1 cellular context compared by ENCODE assay signal in the genomic region with DNA sequence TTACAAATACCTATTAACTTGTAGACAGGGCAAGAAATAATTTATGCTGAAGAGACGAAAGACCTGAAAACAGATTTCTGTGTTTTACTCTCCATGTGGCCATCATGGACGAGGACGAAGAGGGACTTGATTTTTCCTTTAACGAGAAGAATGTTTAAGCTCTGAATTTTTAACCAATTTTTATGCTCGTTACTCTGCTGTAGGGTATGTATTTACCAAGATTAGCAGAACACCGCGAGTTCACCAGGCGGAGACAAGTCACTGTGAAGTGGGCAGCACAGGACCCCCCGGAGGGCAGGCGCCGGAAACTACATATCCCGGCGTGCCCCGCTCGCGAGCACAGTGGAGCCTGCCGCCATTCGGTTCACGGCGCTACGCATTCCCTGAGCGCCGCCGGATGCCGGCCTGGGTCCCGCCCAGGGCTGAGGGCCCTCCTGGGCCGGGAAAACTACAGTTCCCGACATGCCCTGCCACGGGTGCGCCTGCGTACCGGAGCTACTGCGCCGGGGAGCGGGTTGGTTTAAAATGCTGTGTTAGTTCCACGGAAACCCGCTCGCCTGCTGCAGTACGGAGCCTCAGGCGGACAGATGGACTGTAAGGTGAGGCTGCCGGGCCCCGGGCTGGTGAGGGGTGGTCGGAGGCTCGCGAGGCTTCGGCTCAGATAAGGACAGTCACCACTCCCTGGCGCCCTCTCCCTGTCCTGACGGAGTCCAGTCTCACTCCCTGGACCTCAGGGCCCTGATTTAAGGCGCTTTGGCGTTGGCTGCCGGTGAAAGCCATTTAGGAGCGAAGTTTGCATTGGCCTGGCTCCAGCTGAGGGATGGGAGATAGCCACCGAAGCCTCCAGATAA.
TF ChIP-seq lines count a peak whose summit lies in the region.

A gene (plus strand): TSS at position 536 of the 851 bp plus-strand sequence. CDS start 52 bp downstream, at position 588.

TF ChIP-seq in GM12878, 131 proteins besides CTCF, POLR2A, EP300 and RAD21 (continued from another document and continues in another):
- TF ChIP-seq, protein P1, sequence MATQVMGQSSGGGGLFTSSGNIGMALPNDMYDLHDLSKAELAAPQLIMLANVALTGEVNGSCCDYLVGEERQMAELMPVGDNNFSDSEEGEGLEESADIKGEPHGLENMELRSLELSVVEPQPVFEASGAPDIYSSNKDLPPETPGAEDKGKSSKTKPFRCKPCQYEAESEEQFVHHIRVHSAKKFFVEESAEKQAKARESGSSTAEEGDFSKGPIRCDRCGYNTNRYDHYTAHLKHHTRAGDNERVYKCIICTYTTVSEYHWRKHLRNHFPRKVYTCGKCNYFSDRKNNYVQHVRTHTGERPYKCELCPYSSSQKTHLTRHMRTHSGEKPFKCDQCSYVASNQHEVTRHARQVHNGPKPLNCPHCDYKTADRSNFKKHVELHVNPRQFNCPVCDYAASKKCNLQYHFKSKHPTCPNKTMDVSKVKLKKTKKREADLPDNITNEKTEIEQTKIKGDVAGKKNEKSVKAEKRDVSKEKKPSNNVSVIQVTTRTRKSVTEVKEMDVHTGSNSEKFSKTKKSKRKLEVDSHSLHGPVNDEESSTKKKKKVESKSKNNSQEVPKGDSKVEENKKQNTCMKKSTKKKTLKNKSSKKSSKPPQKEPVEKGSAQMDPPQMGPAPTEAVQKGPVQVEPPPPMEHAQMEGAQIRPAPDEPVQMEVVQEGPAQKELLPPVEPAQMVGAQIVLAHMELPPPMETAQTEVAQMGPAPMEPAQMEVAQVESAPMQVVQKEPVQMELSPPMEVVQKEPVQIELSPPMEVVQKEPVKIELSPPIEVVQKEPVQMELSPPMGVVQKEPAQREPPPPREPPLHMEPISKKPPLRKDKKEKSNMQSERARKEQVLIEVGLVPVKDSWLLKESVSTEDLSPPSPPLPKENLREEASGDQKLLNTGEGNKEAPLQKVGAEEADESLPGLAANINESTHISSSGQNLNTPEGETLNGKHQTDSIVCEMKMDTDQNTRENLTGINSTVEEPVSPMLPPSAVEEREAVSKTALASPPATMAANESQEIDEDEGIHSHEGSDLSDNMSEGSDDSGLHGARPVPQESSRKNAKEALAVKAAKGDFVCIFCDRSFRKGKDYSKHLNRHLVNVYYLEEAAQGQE (IDR thresholded peaks at IDR 0.05; ENCODE audit: low read depth, low read length): no peak
- TF ChIP-seq, protein P2, sequence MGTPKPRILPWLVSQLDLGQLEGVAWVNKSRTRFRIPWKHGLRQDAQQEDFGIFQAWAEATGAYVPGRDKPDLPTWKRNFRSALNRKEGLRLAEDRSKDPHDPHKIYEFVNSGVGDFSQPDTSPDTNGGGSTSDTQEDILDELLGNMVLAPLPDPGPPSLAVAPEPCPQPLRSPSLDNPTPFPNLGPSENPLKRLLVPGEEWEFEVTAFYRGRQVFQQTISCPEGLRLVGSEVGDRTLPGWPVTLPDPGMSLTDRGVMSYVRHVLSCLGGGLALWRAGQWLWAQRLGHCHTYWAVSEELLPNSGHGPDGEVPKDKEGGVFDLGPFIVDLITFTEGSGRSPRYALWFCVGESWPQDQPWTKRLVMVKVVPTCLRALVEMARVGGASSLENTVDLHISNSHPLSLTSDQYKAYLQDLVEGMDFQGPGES (IDR thresholded peaks at IDR 0.05): 0 out of 2 replicates have a peak, but pooled peaks have one; percentile 8
- peak; percentile 94 for TF ChIP-seq ZNF207 (IDR thresholded peaks at IDR 0.05; ENCODE audit: borderline replicate concordance)
- TF ChIP-seq HDAC2 (IDR thresholded peaks at IDR 0.05): no peak
- TF ChIP-seq SMAD1 (IDR thresholded peaks at IDR 0.05; ENCODE audit: low read depth, partially characterized antibody): no peak
- peak; percentile 86 for TF ChIP-seq SREBF1 (IDR thresholded peaks at IDR 0.05; ENCODE audit: low read length)
- TF ChIP-seq, protein P3, sequence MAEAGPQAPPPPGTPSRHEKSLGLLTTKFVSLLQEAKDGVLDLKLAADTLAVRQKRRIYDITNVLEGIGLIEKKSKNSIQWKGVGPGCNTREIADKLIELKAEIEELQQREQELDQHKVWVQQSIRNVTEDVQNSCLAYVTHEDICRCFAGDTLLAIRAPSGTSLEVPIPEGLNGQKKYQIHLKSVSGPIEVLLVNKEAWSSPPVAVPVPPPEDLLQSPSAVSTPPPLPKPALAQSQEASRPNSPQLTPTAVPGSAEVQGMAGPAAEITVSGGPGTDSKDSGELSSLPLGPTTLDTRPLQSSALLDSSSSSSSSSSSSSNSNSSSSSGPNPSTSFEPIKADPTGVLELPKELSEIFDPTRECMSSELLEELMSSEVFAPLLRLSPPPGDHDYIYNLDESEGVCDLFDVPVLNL (IDR thresholded peaks at IDR 0.05; ENCODE audit: low read depth, low read length): peak; percentile 98
- peak; percentile 46; the same call in 1 of the 2 replicates for TF ChIP-seq HDGF (IDR thresholded peaks at IDR 0.05)
- peak; percentile 94 for TF ChIP-seq TARDBP (IDR thresholded peaks at IDR 0.05; ENCODE audit: borderline replicate concordance)
- peak; percentile 98 for TF ChIP-seq SIN3A (IDR thresholded peaks at IDR 0.05; ENCODE audit: low read depth, low read length)
- TF ChIP-seq RELA (IDR thresholded peaks at IDR 0.05; ENCODE audit: borderline replicate concordance, partially characterized antibody): peak; percentile 79
- peak in 1 of 2 experiments; percentile 75; a peak in 2 of 4 replicates for TF ChIP-seq SRF (IDR thresholded peaks at IDR 0.05; ENCODE audit: low read depth in 2 of 2, low read length in 2 of 2)
- TF ChIP-seq ZBED1 (IDR thresholded peaks at IDR 0.05; ENCODE audit: borderline replicate concordance): no peak
- TF ChIP-seq, protein P4, sequence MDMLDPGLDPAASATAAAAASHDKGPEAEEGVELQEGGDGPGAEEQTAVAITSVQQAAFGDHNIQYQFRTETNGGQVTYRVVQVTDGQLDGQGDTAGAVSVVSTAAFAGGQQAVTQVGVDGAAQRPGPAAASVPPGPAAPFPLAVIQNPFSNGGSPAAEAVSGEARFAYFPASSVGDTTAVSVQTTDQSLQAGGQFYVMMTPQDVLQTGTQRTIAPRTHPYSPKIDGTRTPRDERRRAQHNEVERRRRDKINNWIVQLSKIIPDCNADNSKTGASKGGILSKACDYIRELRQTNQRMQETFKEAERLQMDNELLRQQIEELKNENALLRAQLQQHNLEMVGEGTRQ (IDR thresholded peaks at IDR 0.05; ENCODE audit: borderline replicate concordance, low read depth, low read length): peak; percentile 30
- no peak for TF ChIP-seq RCOR1 (conservative IDR thresholded peaks at IDR 0.05; ENCODE audit: low read depth, low read length)
- 0 out of 2 replicates have a peak, but pooled peaks have one; percentile 62 for TF ChIP-seq LARP7 (IDR thresholded peaks at IDR 0.05)
- TF ChIP-seq BHLHE40 (IDR thresholded peaks at IDR 0.05; ENCODE audit: borderline replicate concordance in 1 of 2, low read depth in 2 of 2, low read length in 1 of 2): peak in 1 of 2 experiments; percentile 56; a peak in 1 of 4 replicates
- TF ChIP-seq ZNF622 (IDR thresholded peaks at IDR 0.05): no peak
- TF ChIP-seq, protein P5, sequence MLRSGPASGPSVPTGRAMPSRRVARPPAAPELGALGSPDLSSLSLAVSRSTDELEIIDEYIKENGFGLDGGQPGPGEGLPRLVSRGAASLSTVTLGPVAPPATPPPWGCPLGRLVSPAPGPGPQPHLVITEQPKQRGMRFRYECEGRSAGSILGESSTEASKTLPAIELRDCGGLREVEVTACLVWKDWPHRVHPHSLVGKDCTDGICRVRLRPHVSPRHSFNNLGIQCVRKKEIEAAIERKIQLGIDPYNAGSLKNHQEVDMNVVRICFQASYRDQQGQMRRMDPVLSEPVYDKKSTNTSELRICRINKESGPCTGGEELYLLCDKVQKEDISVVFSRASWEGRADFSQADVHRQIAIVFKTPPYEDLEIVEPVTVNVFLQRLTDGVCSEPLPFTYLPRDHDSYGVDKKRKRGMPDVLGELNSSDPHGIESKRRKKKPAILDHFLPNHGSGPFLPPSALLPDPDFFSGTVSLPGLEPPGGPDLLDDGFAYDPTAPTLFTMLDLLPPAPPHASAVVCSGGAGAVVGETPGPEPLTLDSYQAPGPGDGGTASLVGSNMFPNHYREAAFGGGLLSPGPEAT (IDR thresholded peaks at IDR 0.05; ENCODE audit: low read depth): peak; percentile 60; the same call in 1 of the 2 replicates
- no peak for TF ChIP-seq POLR2AphosphoS2 (IDR thresholded peaks at IDR 0.05; ENCODE audit: low read depth, low read length)
- TF ChIP-seq, protein P6, sequence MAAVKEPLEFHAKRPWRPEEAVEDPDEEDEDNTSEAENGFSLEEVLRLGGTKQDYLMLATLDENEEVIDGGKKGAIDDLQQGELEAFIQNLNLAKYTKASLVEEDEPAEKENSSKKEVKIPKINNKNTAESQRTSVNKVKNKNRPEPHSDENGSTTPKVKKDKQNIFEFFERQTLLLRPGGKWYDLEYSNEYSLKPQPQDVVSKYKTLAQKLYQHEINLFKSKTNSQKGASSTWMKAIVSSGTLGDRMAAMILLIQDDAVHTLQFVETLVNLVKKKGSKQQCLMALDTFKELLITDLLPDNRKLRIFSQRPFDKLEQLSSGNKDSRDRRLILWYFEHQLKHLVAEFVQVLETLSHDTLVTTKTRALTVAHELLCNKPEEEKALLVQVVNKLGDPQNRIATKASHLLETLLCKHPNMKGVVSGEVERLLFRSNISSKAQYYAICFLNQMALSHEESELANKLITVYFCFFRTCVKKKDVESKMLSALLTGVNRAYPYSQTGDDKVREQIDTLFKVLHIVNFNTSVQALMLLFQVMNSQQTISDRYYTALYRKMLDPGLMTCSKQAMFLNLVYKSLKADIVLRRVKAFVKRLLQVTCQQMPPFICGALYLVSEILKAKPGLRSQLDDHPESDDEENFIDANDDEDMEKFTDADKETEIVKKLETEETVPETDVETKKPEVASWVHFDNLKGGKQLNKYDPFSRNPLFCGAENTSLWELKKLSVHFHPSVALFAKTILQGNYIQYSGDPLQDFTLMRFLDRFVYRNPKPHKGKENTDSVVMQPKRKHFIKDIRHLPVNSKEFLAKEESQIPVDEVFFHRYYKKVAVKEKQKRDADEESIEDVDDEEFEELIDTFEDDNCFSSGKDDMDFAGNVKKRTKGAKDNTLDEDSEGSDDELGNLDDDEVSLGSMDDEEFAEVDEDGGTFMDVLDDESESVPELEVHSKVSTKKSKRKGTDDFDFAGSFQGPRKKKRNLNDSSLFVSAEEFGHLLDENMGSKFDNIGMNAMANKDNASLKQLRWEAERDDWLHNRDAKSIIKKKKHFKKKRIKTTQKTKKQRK (IDR thresholded peaks at IDR 0.05; ENCODE audit: low read depth, low read length): no peak
- TF ChIP-seq GABPA (IDR thresholded peaks at IDR 0.05; ENCODE audit: low read depth): peak; percentile 84
- no peak for TF ChIP-seq SUPT20H (IDR thresholded peaks at IDR 0.05; ENCODE audit: borderline replicate concordance, control insufficient read depth, low read depth, low read length)
- no peak for TF ChIP-seq KAT2A (conservative IDR thresholded peaks at IDR 0.05; ENCODE audit: control insufficient read depth, low read depth, low read length)
- TF ChIP-seq RFX5 (IDR thresholded peaks at IDR 0.05; ENCODE audit: low read depth, low read length): no peak
- peak; percentile 85 for TF ChIP-seq NR2C1 (IDR thresholded peaks at IDR 0.05)
- TF ChIP-seq KDM1A (IDR thresholded peaks at IDR 0.05; ENCODE audit: borderline replicate concordance): no peak
- peak; percentile 62 for TF ChIP-seq SP1 (IDR thresholded peaks at IDR 0.05; ENCODE audit: low read depth, low read length)
- TF ChIP-seq, protein P7, sequence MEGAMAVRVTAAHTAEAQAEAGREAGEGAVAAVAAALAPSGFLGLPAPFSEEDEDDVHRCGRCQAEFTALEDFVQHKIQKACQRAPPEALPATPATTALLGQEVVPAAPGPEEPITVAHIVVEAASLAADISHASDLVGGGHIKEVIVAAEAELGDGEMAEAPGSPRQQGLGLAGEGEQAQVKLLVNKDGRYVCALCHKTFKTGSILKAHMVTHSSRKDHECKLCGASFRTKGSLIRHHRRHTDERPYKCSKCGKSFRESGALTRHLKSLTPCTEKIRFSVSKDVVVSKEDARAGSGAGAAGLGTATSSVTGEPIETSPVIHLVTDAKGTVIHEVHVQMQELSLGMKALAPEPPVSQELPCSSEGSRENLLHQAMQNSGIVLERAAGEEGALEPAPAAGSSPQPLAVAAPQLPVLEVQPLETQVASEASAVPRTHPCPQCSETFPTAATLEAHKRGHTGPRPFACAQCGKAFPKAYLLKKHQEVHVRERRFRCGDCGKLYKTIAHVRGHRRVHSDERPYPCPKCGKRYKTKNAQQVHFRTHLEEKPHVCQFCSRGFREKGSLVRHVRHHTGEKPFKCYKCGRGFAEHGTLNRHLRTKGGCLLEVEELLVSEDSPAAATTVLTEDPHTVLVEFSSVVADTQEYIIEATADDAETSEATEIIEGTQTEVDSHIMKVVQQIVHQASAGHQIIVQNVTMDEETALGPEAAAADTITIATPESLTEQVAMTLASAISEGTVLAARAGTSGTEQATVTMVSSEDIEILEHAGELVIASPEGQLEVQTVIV (IDR thresholded peaks at IDR 0.05; ENCODE audit: borderline replicate concordance, partially characterized antibody): peak; percentile 32
- no peak for TF ChIP-seq FOXK2 (IDR thresholded peaks at IDR 0.05)
- no peak for TF ChIP-seq TCF7 (IDR thresholded peaks at IDR 0.05; ENCODE audit: borderline replicate concordance)
- 0 out of 2 replicates have a peak, but pooled peaks have one; percentile 20 for TF ChIP-seq NBN (IDR thresholded peaks at IDR 0.05)
- TF ChIP-seq ASH2L (IDR thresholded peaks at IDR 0.05; ENCODE audit: borderline replicate concordance, low read depth): no peak
- TF ChIP-seq SMC3 (IDR thresholded peaks at IDR 0.05; ENCODE audit: borderline replicate concordance, low read length): no peak
- TF ChIP-seq SPI1 (IDR thresholded peaks at IDR 0.05; ENCODE audit: borderline replicate concordance, insufficient read depth, low read depth, low read length): no peak
- no peak for TF ChIP-seq TCF3 (IDR thresholded peaks at IDR 0.05; ENCODE audit: borderline replicate concordance, insufficient read depth, low read depth, low read length)
- TF ChIP-seq, protein P8, sequence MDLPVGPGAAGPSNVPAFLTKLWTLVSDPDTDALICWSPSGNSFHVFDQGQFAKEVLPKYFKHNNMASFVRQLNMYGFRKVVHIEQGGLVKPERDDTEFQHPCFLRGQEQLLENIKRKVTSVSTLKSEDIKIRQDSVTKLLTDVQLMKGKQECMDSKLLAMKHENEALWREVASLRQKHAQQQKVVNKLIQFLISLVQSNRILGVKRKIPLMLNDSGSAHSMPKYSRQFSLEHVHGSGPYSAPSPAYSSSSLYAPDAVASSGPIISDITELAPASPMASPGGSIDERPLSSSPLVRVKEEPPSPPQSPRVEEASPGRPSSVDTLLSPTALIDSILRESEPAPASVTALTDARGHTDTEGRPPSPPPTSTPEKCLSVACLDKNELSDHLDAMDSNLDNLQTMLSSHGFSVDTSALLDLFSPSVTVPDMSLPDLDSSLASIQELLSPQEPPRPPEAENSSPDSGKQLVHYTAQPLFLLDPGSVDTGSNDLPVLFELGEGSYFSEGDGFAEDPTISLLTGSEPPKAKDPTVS (IDR thresholded peaks at IDR 0.05; ENCODE audit: low read depth, low read length): no peak
